In the genomic region with DNA sequence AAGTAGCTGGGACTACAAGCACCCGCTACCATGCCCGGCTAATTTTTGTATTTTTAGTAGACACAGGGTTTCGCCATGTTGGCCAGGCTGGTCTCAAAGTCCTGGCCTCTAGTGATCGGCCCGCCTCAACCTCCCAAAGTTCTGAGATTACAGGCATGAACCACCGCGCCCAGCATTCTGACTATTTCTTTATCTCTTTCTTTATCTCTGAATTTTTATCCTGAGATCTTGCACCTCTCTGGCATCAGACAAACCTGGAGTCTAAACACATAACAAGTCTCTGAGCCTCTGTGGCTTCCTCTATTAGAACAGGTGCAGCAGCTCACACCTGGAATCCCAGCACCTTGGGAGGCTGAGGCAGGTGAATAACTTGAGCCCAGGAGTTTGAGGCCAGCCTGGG, we compare ENCODE assay signal across 22 cellular contexts.
"Had no signal": no experiment of that assay in that cellular context is flagged by ENCODE, and none has a peak within 500 bp of the region (broad histone marks: within the 10 kb centered on the region; RNA-seq: fewer than 3 reads in every experiment).

No MANE protein-coding gene starts in this region.

- H3K9me3 ChIP-seq: MG63 had no signal

- ATAC-seq: PC-3, T-helper 17 cell had no signal

- H3K36me3 ChIP-seq: MG63 had no signal

- H3K9me3 Mint-ChIP-seq: activated B cell treated with CpG ODN at 0.5 μM for 24 hours; activated CD4-positive, alpha-beta memory T cell treated with anti-CD3 and anti-CD28 coated beads, Interleukin-2, amount 10 ng/mL, durations not matched to agents 7 days and 5 days; activated naive CD4-positive, alpha-beta T cell treated with anti-CD3 and anti-CD28 coated beads, Interleukin-2, amount 50 U/mL, for 24 hours had no signal

- H3K27me3 ChIP-seq: MG63 had no signal

- H3K27ac Mint-ChIP-seq: activated CD4-positive, alpha-beta memory T cell treated with anti-CD3 and anti-CD28 coated beads, Interleukin-2, amount 10 ng/mL, durations not matched to agents 7 days and 5 days; T-helper 17 cell had no signal

- DNase-seq: activated B cell treated with CpG ODN at 0.5 μM for 24 hours; activated CD4-positive, alpha-beta memory T cell treated with anti-CD3 and anti-CD28 coated beads, Interleukin-2, amount 10 ng/mL, durations not matched to agents 7 days and 5 days; activated CD4-positive, alpha-beta T cell treated with anti-CD3 and anti-CD28 coated beads, Interleukin-2, amount 50 U/mL, for 1 hour; activated effector memory CD4-positive, alpha-beta T cell treated with Interleukin-2 at 50 U/mL for 16 hours; activated naive CD4-positive, alpha-beta T cell; cerebellar nuclear complex; MG63; MV-4-11; NCI-H1092 treated with DMSO at 0.1 percent for 48 hours; NCI-H1436; NCI-H1694 treated with DMSO at 0.1 percent for 48 hours; NCI-H2081; NCI-H510A treated with DMSO at 0.1 percent for 48 hours; NCI-H69; NK-92 treated with Interleukin-12 subunit alpha and Interleukin-12 subunit beta, amount 100 ng/mL, for 24 hours; PC-3; SIG-M5; T-helper 17 cell; T-helper 9 cell had no signal

- H3K4me3 Mint-ChIP-seq: activated B cell treated with CpG ODN at 0.5 μM for 24 hours; activated CD4-positive, alpha-beta memory T cell treated with anti-CD3 and anti-CD28 coated beads, Interleukin-2, amount 10 ng/mL, durations not matched to agents 7 days and 5 days; activated naive CD4-positive, alpha-beta T cell treated with anti-CD3 and anti-CD28 coated beads, Interleukin-2, amount 50 U/mL, for 24 hours; T-helper 17 cell had no signal

- H3K4me3 ChIP-seq: MG63 had no signal

- FAIRE-seq: RCC 7860, TTC549 had no signal

- H3K27me3 Mint-ChIP-seq: activated B cell treated with CpG ODN at 0.5 μM for 24 hours; activated CD4-positive, alpha-beta memory T cell treated with anti-CD3 and anti-CD28 coated beads, Interleukin-2, amount 10 ng/mL, durations not matched to agents 7 days and 5 days; activated naive CD4-positive, alpha-beta T cell treated with anti-CD3 and anti-CD28 coated beads, Interleukin-2, amount 50 U/mL, for 24 hours; T-helper 17 cell had no signal
